25 cellular contexts compared by ENCODE assay signal in the genomic region with DNA sequence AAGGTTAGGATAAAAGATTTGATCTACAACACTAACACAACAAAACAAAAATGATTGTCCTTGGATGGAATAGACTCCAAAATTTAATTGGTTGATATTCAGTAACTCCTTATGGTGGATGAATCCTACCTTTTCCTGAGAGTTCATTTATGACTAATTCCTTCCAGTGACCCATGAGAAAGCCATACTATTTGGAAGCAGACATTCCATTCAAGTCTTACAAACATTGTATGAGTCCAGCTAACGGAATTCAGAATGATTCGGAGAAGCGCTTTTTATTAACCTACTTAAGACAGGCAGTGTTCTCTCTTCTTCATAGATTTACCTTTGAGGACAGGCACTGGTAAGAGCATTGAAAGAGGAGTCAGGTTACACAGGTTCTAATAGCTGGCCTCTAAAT.
A peak's percentile ranks its signal among the peaks of the same experiment; 100 is the strongest.
DNase-seq lines count a peak whose midpoint lies in the region; ATAC-seq, FAIRE-seq and TF ChIP-seq lines count a peak whose summit lies in the region.
"Had no signal": no experiment of that assay in that cellular context is flagged by ENCODE, and none has a peak within 500 bp of the region (broad histone marks: within the 10 kb centered on the region; RNA-seq: fewer than 3 reads in every experiment).

No MANE protein-coding gene starts in this region.

- FAIRE-seq in D721Med (lab: Jason Lieb, UNC) = peak; percentile 89
- FAIRE-seq: G401.6 had no signal

- no peak for TF ChIP-seq CTCF in D721Med (IDR thresholded peaks at IDR 0.05; ENCODE audit: insufficient read depth, missing control alignments)

- ATAC-seq in GM21367 (IDR thresholded peaks at IDR 0.05; ENCODE audit: unreplicated experiment) (no peak), HG02852 (IDR thresholded peaks at IDR 0.05; ENCODE audit: unreplicated experiment) (no peak)
- ATAC-seq: body of pancreas; Panc1; stimulated activated memory B cell treated with anti-CD40 and anti-IgM and Interleukin-4, amounts not matched to agents 10 μg/mL and 1 μg/mL and 100 μg/mL, for 72 hours had no signal

- DNase-seq in D721Med (ENCODE audit: insufficient read length, low spot score) = no peak
- peak; percentile 61 for DNase-seq in LHCN-M2 (ENCODE audit: low read depth)
- DNase-seq in dedifferentiated amniotic fluid mesenchymal stem cell (ENCODE audit: extremely low spot score) = peak; percentile 27
- DNase-seq in kidney glomerular epithelial cell (lab: John Stamatoyannopoulos, UW) = peak; percentile 43
- no peak for DNase-seq in NK-92 treated with Interleukin-12 subunit alpha and Interleukin-12 subunit beta, amount 100 ng/mL, for 24 hours (lab: John Stamatoyannopoulos, UW)
- DNase-seq in occipital lobe (lab: John Stamatoyannopoulos, UW) = no peak
- DNase-seq: activated CD8-positive, alpha-beta memory T cell treated with anti-CD3 and anti-CD28 coated beads, Interleukin-2, amount 50 U/mL, for 48 hours; activated naive CD8-positive, alpha-beta T cell treated with anti-CD3 and anti-CD28 coated beads for 36 hours; body of pancreas; CD4-positive, CD25-positive, alpha-beta regulatory T cell; DMS 273 treated with DMSO at 0.1 percent for 48 hours; effector memory CD4-positive, alpha-beta T cell; H9; immature natural killer cell; Karpas-422; NCI-H1092 treated with DMSO at 0.1 percent for 48 hours; NCI-H2081 treated with DMSO at 0.1 percent for 48 hours; stimulated activated CD4-positive, alpha-beta T cell treated with anti-CD3 and anti-CD28 coated beads, Interleukin-1b, Interleukin-23, amount 100 ng/mL, for 48 hours; T-helper 2 cell; testis had no signal

Comparison
In these comparisons a context has a peak if more than half of its experiments do, and no peak if none do; other contexts are left out.
1. DNase-seq: peak in LHCN-M2 (single experiment), dedifferentiated amniotic fluid mesenchymal stem cell (single experiment) and kidney glomerular epithelial cell (single experiment); none in D721Med (single experiment), NK-92 treated with Interleukin-12 subunit alpha and Interleukin-12 subunit beta, amount 100 ng/mL, for 24 hours (single experiment) and occipital lobe (single experiment).